In genomic region chr10:104657458-104657857, GRCh38 we compare ENCODE assay signal across 21 cellular contexts. TPM values are rescaled to one million over a fixed set of nuclear protein-coding genes. Genes with fewer than 3 reads are reported as not detected.
"Had no signal": no experiment of that assay in that cellular context is flagged by ENCODE, and none has a peak within 500 bp of the region (broad histone marks: within the 10 kb centered on the region; RNA-seq: fewer than 3 reads in every experiment).

No MANE protein-coding gene starts in this region.

- H3K9me3 ChIP-seq: gastrocnemius medialis, heart right ventricle had no signal

- DNase-seq: activated B cell treated with CpG ODN at 0.5 μM for 24 hours; activated CD4-positive, alpha-beta T cell treated with anti-CD3 and anti-CD28 coated beads, Interleukin-2, amount 10 ng/mL, durations not matched to agents 24 days and 14 days; activated CD8-positive, alpha-beta memory T cell treated with anti-CD3 and anti-CD28 coated beads, Interleukin-2, amount 50 U/mL, for 4 hours; activated CD8-positive, alpha-beta T cell treated with anti-CD3 and anti-CD28 coated beads, Interleukin-2, amount 10 ng/mL, durations not matched to agents 7 days and 5 days; activated effector memory CD4-positive, alpha-beta T cell treated with anti-CD3 and anti-CD28 coated beads, Interleukin-2, amount 50 U/mL, for 16 hours; activated T-cell treated with anti-CD3 and anti-CD28 coated beads, Interleukin-2, amount 50 U/mL, for 48 hours; dermis blood vessel endothelial cell; gastrocnemius medialis; heart right ventricle; left colon; naive B cell; small intestine; stimulated activated CD4-positive, alpha-beta T cell treated with anti-CD3 and anti-CD28 coated beads, Interleukin-4, amount 100 ng/mL, for 4 hours; stimulated activated CD8-positive, alpha-beta memory T cell treated with anti-CD3 and anti-CD28 coated beads, Interleukin-4, amount 100 ng/mL, for 48 hours; stimulated activated naive CD8-positive, alpha-beta T cell treated with anti-CD3 and anti-CD28 coated beads, Interleukin-15, Interleukin-2, amounts not matched to agents 100 U/mL and 50 U/mL, for 24 hours; T-helper 17 cell had no signal

- H3K4me1 ChIP-seq: gastrocnemius medialis, heart right ventricle, parathyroid adenoma had no signal

- H3K9me3 Mint-ChIP-seq: activated CD4-positive, alpha-beta T cell treated with anti-CD3 and anti-CD28 coated beads, Interleukin-2, amount 10 ng/mL, durations not matched to agents 24 days and 14 days; activated naive CD4-positive, alpha-beta T cell treated with anti-CD3 and anti-CD28 coated beads, Interleukin-2, amount 50 U/mL, for 24 hours; type B pancreatic cell had no signal

- H3K36me3 ChIP-seq: gastrocnemius medialis, heart right ventricle had no signal

- H3K27ac Mint-ChIP-seq: activated B cell treated with CpG ODN at 0.5 μM for 24 hours; activated CD4-positive, alpha-beta T cell treated with anti-CD3 and anti-CD28 coated beads, Interleukin-2, amount 10 ng/mL, durations not matched to agents 24 days and 14 days; activated CD8-positive, alpha-beta T cell treated with anti-CD3 and anti-CD28 coated beads, Interleukin-2, amount 10 ng/mL, durations not matched to agents 7 days and 5 days; activated naive CD4-positive, alpha-beta T cell treated with anti-CD3 and anti-CD28 coated beads, Interleukin-2, amount 50 U/mL, for 24 hours; naive B cell; T-helper 17 cell; type B pancreatic cell had no signal

- H3K4me3 Mint-ChIP-seq: activated B cell treated with CpG ODN at 0.5 μM for 24 hours; activated CD4-positive, alpha-beta T cell treated with anti-CD3 and anti-CD28 coated beads, Interleukin-2, amount 10 ng/mL, durations not matched to agents 24 days and 14 days; activated CD8-positive, alpha-beta T cell treated with anti-CD3 and anti-CD28 coated beads, Interleukin-2, amount 10 ng/mL, durations not matched to agents 7 days and 5 days; activated naive CD4-positive, alpha-beta T cell treated with anti-CD3 and anti-CD28 coated beads, Interleukin-2, amount 50 U/mL, for 24 hours; naive B cell; T-helper 17 cell; type B pancreatic cell had no signal

- ATAC-seq: activated CD8-positive, alpha-beta T cell treated with anti-CD3 and anti-CD28 coated beads, Interleukin-2, amount 10 ng/mL, durations not matched to agents 7 days and 5 days; gastrocnemius medialis; heart right ventricle; left colon; stimulated activated naive CD8-positive, alpha-beta T cell treated with anti-CD3 and anti-CD28 coated beads, Interleukin-15, Interleukin-2, amounts not matched to agents 100 U/mL and 50 U/mL, for 24 hours; T-helper 17 cell had no signal

- H3K36me3 Mint-ChIP-seq: activated naive CD4-positive, alpha-beta T cell treated with anti-CD3 and anti-CD28 coated beads, Interleukin-2, amount 50 U/mL, for 24 hours; naive B cell; type B pancreatic cell had no signal

- H3K4me1 Mint-ChIP-seq: activated B cell treated with CpG ODN at 0.5 μM for 24 hours; activated CD4-positive, alpha-beta T cell treated with anti-CD3 and anti-CD28 coated beads, Interleukin-2, amount 10 ng/mL, durations not matched to agents 24 days and 14 days; activated naive CD4-positive, alpha-beta T cell treated with anti-CD3 and anti-CD28 coated beads, Interleukin-2, amount 50 U/mL, for 24 hours; naive B cell; T-helper 17 cell had no signal

- H3K4me3 ChIP-seq: gastrocnemius medialis, heart right ventricle, lung had no signal

- H3K27ac ChIP-seq: epithelial cell of prostate, gastrocnemius medialis, heart right ventricle, parathyroid adenoma had no signal

- H3K9ac ChIP-seq: parathyroid adenoma had no signal

- H3K27me3 ChIP-seq: gastrocnemius medialis had no signal

RNA-seq across cellular contexts. Expression of gene SORCS3, which starts 16.4 kb away (rescaled TPM):
- total RNA-seq: activated B cell treated with CpG ODN at 0.5 μM for 24 hours; activated CD4-positive, alpha-beta T cell treated with anti-CD3 and anti-CD28 coated beads, Interleukin-2, amount 10 ng/mL, durations not matched to agents 24 days and 14 days; activated CD8-positive, alpha-beta T cell treated with anti-CD3 and anti-CD28 coated beads, Interleukin-2, amount 10 ng/mL, durations not matched to agents 7 days and 5 days; dermis blood vessel endothelial cell; gastrocnemius medialis had no signal
- polyA plus RNA-seq: lung had no signal
